In genomic region chr11:47204633-47204989, GRCh38 we compare ENCODE assay signal across 11 cellular contexts. TPM values are rescaled to one million over a fixed set of nuclear protein-coding genes. Genes with fewer than 3 reads are reported as not detected.
DNase-seq lines count a peak whose midpoint lies in the region; ATAC-seq, FAIRE-seq and TF ChIP-seq lines count a peak whose summit lies in the region.
"Had no signal": no experiment of that assay in that cellular context is flagged by ENCODE, and none has a peak within 500 bp of the region (broad histone marks: within the 10 kb centered on the region; RNA-seq: fewer than 3 reads in every experiment).

No MANE protein-coding gene starts in this region.

- WGBS in SK-N-SH (ENCODE audit: low lambda C conversion rate): 60% methylated on average over 2 of the region's 2 CpGs

- peaks cover 0 to 4% of the 10 kb centered on the region in 2 experiments; a peak in 2 of 4 replicates for H3K4me1 ChIP-seq in SK-N-SH (ENCODE audit: control insufficient read depth in 1 of 2, insufficient read depth in 2 of 2, low read depth in 1 of 2, low read length in 1 of 2)
- H3K4me1 ChIP-seq: adrenal gland had no signal

- H3F3A ChIP-seq in SK-N-SH (replicated peaks; ENCODE audit: insufficient read depth): no peaks in the 10 kb centered on the region

- CTCF ChIA-PET in SK-N-SH (lab: Yijun Ruan, JAX): interaction anchor here (0.6 to 3.5 kb wide), 4 partner anchors 16 to 112 kb away, joined by 3 to 13 read pairs (median 4); partner anchors contain the start of gene ACP2

- peak overlapping the region; percentile 90 for H3K27ac Mint-ChIP-seq in osteocyte (ENCODE audit: unreplicated experiment)

- FAIRE-seq in H54 (lab: Jason Lieb, UNC): no peak

- H3K4me1 Mint-ChIP-seq in osteocyte (ENCODE audit: unreplicated experiment): peaks cover 14% of the 10 kb centered on the region
- no peaks in the 10 kb centered on the region for H3K4me1 Mint-ChIP-seq in activated T-cell treated with anti-CD3 and anti-CD28 coated beads, Interleukin-2, amount 50 U/mL, for 4 hours (ENCODE audit: low read depth)

- H3K9me3 ChIP-seq in SK-N-SH: no peaks in the 10 kb centered on the region
- H3K9me3 ChIP-seq: adrenal gland had no signal

- no peak for TF ChIP-seq EP300 in SK-N-SH (IDR thresholded peaks at IDR 0.05; ENCODE audit: borderline replicate concordance in 1 of 2, low read depth in 1 of 2, low read length in 1 of 2)

- no peaks in the 10 kb centered on the region for H3K27me3 Mint-ChIP-seq in osteocyte (ENCODE audit: unreplicated experiment)
- no peaks in the 10 kb centered on the region for H3K27me3 Mint-ChIP-seq in activated T-cell treated with anti-CD3 and anti-CD28 coated beads, Interleukin-2, amount 50 U/mL, for 4 hours (ENCODE audit: low read depth)

- no peak for TF ChIP-seq RAD21 in SK-N-SH (IDR thresholded peaks at IDR 0.05; ENCODE audit: low read length)

- DNase-seq in H54 (ENCODE audit: insufficient read length, low spot score) (peak; percentile 79), SK-N-SH (no peak), fibroblast of mammary gland (ENCODE audit: low read depth) (peak; percentile 70), osteocyte (ENCODE audit: extremely low spot score, unreplicated experiment) (no peak), NCI-H1436 (lab: John Stamatoyannopoulos, UW) (no peak)
- no peak for DNase-seq in activated CD4-positive, alpha-beta T cell treated with anti-CD3 and anti-CD28 coated beads, Interleukin-2, amount 50 U/mL, for 48 hours
- DNase-seq in activated T-cell treated with anti-CD3 and anti-CD28 coated beads, Interleukin-2, amount 50 U/mL, for 4 hours: no peak
- DNase-seq: adrenal gland, NCI-H1930 had no signal

- no peaks in the 10 kb centered on the region for H3K27me3 ChIP-seq in SK-N-SH (ENCODE audit: insufficient read depth)
- H3K27me3 ChIP-seq: adrenal gland had no signal

- peak overlapping the region; percentile 64; the same call in 1 of the 2 replicates for H2AFZ ChIP-seq in SK-N-SH (ENCODE audit: low read depth)

- no peaks in the 10 kb centered on the region for H4K20me1 ChIP-seq in SK-N-SH (ENCODE audit: insufficient read depth)

- POLR2A ChIA-PET in SK-N-SH (lab: Yijun Ruan, JAX): no interaction called here

- H3K9me3 Mint-ChIP-seq in osteocyte (ENCODE audit: unreplicated experiment): no peaks in the 10 kb centered on the region
- no peaks in the 10 kb centered on the region for H3K9me3 Mint-ChIP-seq in activated T-cell treated with anti-CD3 and anti-CD28 coated beads, Interleukin-2, amount 50 U/mL, for 4 hours

- peak overlapping the region; percentile 41; the same call in 1 of the 2 replicates for H3K9ac ChIP-seq in SK-N-SH

- no peaks in the 10 kb centered on the region for H3K79me2 ChIP-seq in SK-N-SH (ENCODE audit: insufficient read depth)

- peak overlapping the region; percentile 34 for H3K4me3 Mint-ChIP-seq in osteocyte (ENCODE audit: unreplicated experiment)
- no peak overlapping the region for H3K4me3 Mint-ChIP-seq in activated T-cell treated with anti-CD3 and anti-CD28 coated beads, Interleukin-2, amount 50 U/mL, for 4 hours

- H3K36me3 ChIP-seq in SK-N-SH (replicated peaks in 1 of 2; ENCODE audit: control insufficient read depth in 1 of 2, insufficient read depth in 2 of 2, low read length in 1 of 2): no peaks in the 10 kb centered on the region
- H3K36me3 ChIP-seq: adrenal gland had no signal

- peak overlapping the region; percentile 68 for H3K4me2 ChIP-seq in SK-N-SH

- H3K36me3 Mint-ChIP-seq in osteocyte (ENCODE audit: unreplicated experiment): no peaks in the 10 kb centered on the region
- no peaks in the 10 kb centered on the region for H3K36me3 Mint-ChIP-seq in activated T-cell treated with anti-CD3 and anti-CD28 coated beads, Interleukin-2, amount 50 U/mL, for 4 hours (ENCODE audit: insufficient read depth)

- ATAC-seq in activated T-cell treated with anti-CD3 and anti-CD28 coated beads, Interleukin-2, amount 50 U/mL, for 4 hours: no peak
- no peak for ATAC-seq in GM21526 (IDR thresholded peaks at IDR 0.05; ENCODE audit: low FRiP score, unreplicated experiment)

- TF ChIP-seq CTCF in SK-N-SH (IDR thresholded peaks at IDR 0.05) (no peak), fibroblast of mammary gland (conservative IDR thresholded peaks at IDR 0.05; ENCODE audit: control insufficient read depth, insufficient read depth, low read depth, low read length) (no peak), osteocyte (IDR thresholded peaks at IDR 0.05) (peak; percentile 11)

- H3K27ac ChIP-seq in SK-N-SH (ENCODE audit: low read depth in 2 of 2, low read length in 1 of 2): peak overlapping the region in 1 of 2 experiments; percentile 79; a peak in 2 of 4 replicates
- H3K27ac ChIP-seq: adrenal gland had no signal

- H3K4me3 ChIP-seq in SK-N-SH (ENCODE audit: low read depth in 2 of 2, low read length in 1 of 2) (no peak overlapping the region), fibroblast of mammary gland (ENCODE audit: control insufficient read depth, low read depth, low read length) (no peak overlapping the region)
- H3K4me3 ChIP-seq: adrenal gland had no signal

- no peak for TF ChIP-seq POLR2A in H54 (IDR thresholded peaks at IDR 0.05; ENCODE audit: low read depth, low read length)

- H3K9me2 ChIP-seq in SK-N-SH: no peaks in the 10 kb centered on the region

TF ChIP-seq in SK-N-SH, 30 proteins besides CTCF, POLR2A, EP300 and RAD21 (continues in another document):
- TF ChIP-seq TAF1 (IDR thresholded peaks at IDR 0.05; ENCODE audit: borderline replicate concordance, low read depth, low read length): no peak
- no peak for TF ChIP-seq REST (IDR thresholded peaks at IDR 0.05; ENCODE audit: low read depth, low read length)
- no peak for TF ChIP-seq SIN3A (IDR thresholded peaks at IDR 0.05; ENCODE audit: borderline replicate concordance, low read depth, low read length)
- peak; percentile 51; the same call in 1 of the 2 replicates for TF ChIP-seq JUND (IDR thresholded peaks at IDR 0.05)
- TF ChIP-seq RFX5 (IDR thresholded peaks at IDR 0.05; ENCODE audit: low read length): no peak
- no peak for TF ChIP-seq FOXJ3 (CRISPR knock-in tag; IDR thresholded peaks at IDR 0.05)
- TF ChIP-seq CHD2 (IDR thresholded peaks at IDR 0.05; ENCODE audit: low read length, partially characterized antibody): no peak
- peak; percentile 61; the same call in 1 of the 2 replicates for TF ChIP-seq NFIC (IDR thresholded peaks at IDR 0.05; ENCODE audit: borderline replicate concordance)
- TF ChIP-seq TEAD4 (IDR thresholded peaks at IDR 0.05; ENCODE audit: borderline replicate concordance, insufficient read depth): no peak
- TF ChIP-seq TCF12 (IDR thresholded peaks at IDR 0.05): peak; percentile 25

RNA-seq across cellular contexts. Expression of gene DDB2, which starts 10.2 kb away (rescaled TPM):
- polyA plus RNA-seq in SK-N-SH (2012; rRNA removed): 83.5 and 95.5 TPM in 2 replicates
- 65.2 and 68.4 TPM in 2 replicates for polyA plus RNA-seq in SK-N-SH (2012; cell fraction: cytosol; rRNA removed)
- polyA plus RNA-seq in SK-N-SH (2012; cell fraction: nucleus; rRNA removed): 224 and 254 TPM in 2 replicates
- total RNA-seq in osteocyte: 53.8 and 54.2 TPM in 2 replicates
- 10 to 100 TPM; 76.4 to 95.0 (median 90.2) TPM for total RNA-seq in activated T-cell treated with anti-CD3 and anti-CD28 coated beads, Interleukin-2, amount 50 U/mL, for 4 hours

RNA-seq across cellular contexts. Expression of gene PACSIN3, which starts 18.4 kb away (rescaled TPM):
- 24.4 and 31.1 TPM in 2 replicates for polyA plus RNA-seq in SK-N-SH (2012; rRNA removed)
- 15.8 and 23.6 TPM in 2 replicates for polyA plus RNA-seq in SK-N-SH (2012; cell fraction: cytosol; rRNA removed)
- 23.4 and 33.0 TPM in 2 replicates for polyA plus RNA-seq in SK-N-SH (2012; cell fraction: nucleus; rRNA removed)
- total RNA-seq in osteocyte: 90.3 and 93.3 TPM in 2 replicates
- 10 to 100 TPM in 1 of 3 donors, 1 to 10 TPM in 2; 5.3 to 15.2 (median 5.8) TPM for total RNA-seq in activated T-cell treated with anti-CD3 and anti-CD28 coated beads, Interleukin-2, amount 50 U/mL, for 4 hours
- polyA plus RNA-seq: neural cell had no signal

RNA-seq across cellular contexts. Expression of gene ARFGAP2, which starts 27.9 kb away (rescaled TPM):
- polyA plus RNA-seq in SK-N-SH (2012; rRNA removed): 52.5 and 64.0 TPM in 2 replicates
- polyA plus RNA-seq in SK-N-SH (2012; cell fraction: cytosol; rRNA removed): 26.8 and 42.2 TPM in 2 replicates
- polyA plus RNA-seq in SK-N-SH (2012; cell fraction: nucleus; rRNA removed): 133 and 150 TPM in 2 replicates
- total RNA-seq in osteocyte: 73.4 and 77.4 TPM in 2 replicates
- total RNA-seq in activated T-cell treated with anti-CD3 and anti-CD28 coated beads, Interleukin-2, amount 50 U/mL, for 4 hours: 100 to 1,000 TPM in 2 of 3 donors, 10 to 100 TPM in 1; 98.5 to 110 (median 104) TPM

RNA-seq across cellular contexts. Expression of gene ACP2, which starts 44.0 kb away (rescaled TPM):
- 15.9 and 17.5 TPM in 2 replicates for polyA plus RNA-seq in SK-N-SH (2012; rRNA removed)
- polyA plus RNA-seq in SK-N-SH (2012; cell fraction: cytosol; rRNA removed): 8.3 and 12.2 TPM in 2 replicates
- polyA plus RNA-seq in SK-N-SH (2012; cell fraction: nucleus; rRNA removed): 39.2 and 48.5 TPM in 2 replicates
- 55.7 and 60.5 TPM in 2 replicates for total RNA-seq in osteocyte
- total RNA-seq in activated T-cell treated with anti-CD3 and anti-CD28 coated beads, Interleukin-2, amount 50 U/mL, for 4 hours: 10 to 100 TPM; 23.5 to 29.3 (median 28.7) TPM

RNA-seq across cellular contexts. Expression of gene NR1H3, which starts 53.2 kb away (rescaled TPM):
- 6.3 and 7.3 TPM in 2 replicates for polyA plus RNA-seq in SK-N-SH (2012; rRNA removed)
- 2.6 and 3.5 TPM in 2 replicates for polyA plus RNA-seq in SK-N-SH (2012; cell fraction: cytosol; rRNA removed)
- 21.7 and 30.1 TPM in 2 replicates for polyA plus RNA-seq in SK-N-SH (2012; cell fraction: nucleus; rRNA removed)
- 10.5 and 14.4 TPM in 2 replicates for total RNA-seq in osteocyte
- 10 to 100 TPM in 2 of 3 donors, 1 to 10 TPM in 1; 8.5 to 10.3 (median 10.0) TPM for total RNA-seq in activated T-cell treated with anti-CD3 and anti-CD28 coated beads, Interleukin-2, amount 50 U/mL, for 4 hours

Comparison
In these comparisons a context has a peak if more than half of its experiments do, and no peak if none do; other contexts are left out.
1. DNase-seq: peak in H54 (single experiment) and fibroblast of mammary gland (single experiment); none in SK-N-SH (single experiment), osteocyte (single experiment), activated CD4-positive, alpha-beta T cell treated with anti-CD3 and anti-CD28 coated beads, Interleukin-2, amount 50 U/mL, for 48 hours (0 of 2), activated T-cell treated with anti-CD3 and anti-CD28 coated beads, Interleukin-2, amount 50 U/mL, for 4 hours (single experiment) and NCI-H1436 (single experiment).